ENCODE assay signal across 8 cellular contexts in genomic region chr12:111367661-111368221, GRCh38. TPM values are rescaled to one million over a fixed set of nuclear protein-coding genes. Genes with fewer than 3 reads are reported as not detected.
DNase-seq lines count a peak whose midpoint lies in the region; ATAC-seq and TF ChIP-seq lines count a peak whose summit lies in the region.

No MANE protein-coding gene starts in this region.

- no peaks in the 10 kb centered on the region for H3F3A ChIP-seq in GM23338 (replicated peaks; ENCODE audit: low read depth)

- no peak for DNase-seq in GM23338 (ENCODE audit: low spot score)
- no peak for DNase-seq in activated B cell treated with CpG ODN at 0.5 μM for 24 hours
- DNase-seq in right cardiac atrium: peak in 1 of 3 donors; percentile 62
- DNase-seq in gastrocnemius medialis: no peak
- no peak for DNase-seq in mesenteric fat pad (ENCODE audit: low spot score)
- DNase-seq in anterior cingulate cortex (lab: John Stamatoyannopoulos, UW): no peak
- no peak for DNase-seq in HCEC 1CT
- no peak for DNase-seq in NCI-H1092 (lab: John Stamatoyannopoulos, UW)

- TF ChIP-seq POLR2A in gastrocnemius medialis (IDR thresholded peaks at IDR 0.05): no peak

- H3K9me2 ChIP-seq in GM23338 (ENCODE audit: insufficient read depth): no peaks in the 10 kb centered on the region

- intact Hi-C loops in activated B cell treated with CpG ODN at 0.5 μM for 24 hours (cut with micrococcal nuclease): loop anchor here (1.0 to 5.0 kb wide), 2 partner anchors 12 to 35 kb away; no protein-coding TSS in a partner anchor
- intact Hi-C loops in right cardiac atrium (cut with DNase I): no loop called here
- intact Hi-C loops in gastrocnemius medialis (cut with DNase I; ENCODE audit: low total_unique reads): loop anchor here (2.0 kb wide), 1 partner anchor 37 kb away; the partner anchor contains the start of gene SH2B3

- H3K9me3 Mint-ChIP-seq in GM23338: no peaks in the 10 kb centered on the region
- no peaks in the 10 kb centered on the region for H3K9me3 Mint-ChIP-seq in activated B cell treated with CpG ODN at 0.5 μM for 24 hours

- H3K27me3 Mint-ChIP-seq in GM23338 (ENCODE audit: insufficient read depth, low read depth, poor library complexity) (peaks cover 21% of the 10 kb centered on the region), activated B cell treated with CpG ODN at 0.5 μM for 24 hours (no peaks in the 10 kb centered on the region)

- no peak for ATAC-seq in GM23338
- no peak for ATAC-seq in activated B cell treated with CpG ODN at 0.5 μM for 24 hours (ENCODE audit: low read depth)
- peak; percentile 6 to 18 for ATAC-seq in right cardiac atrium
- no peak for ATAC-seq in gastrocnemius medialis

- peaks cover 9% of the 10 kb centered on the region; the same call in 1 of the 2 replicates for H3K27me3 ChIP-seq in GM23338 (ENCODE audit: insufficient read depth)
- H3K27me3 ChIP-seq in right cardiac atrium (ENCODE audit: control insufficient read depth, insufficient read depth): no peaks in the 10 kb centered on the region
- no peaks in the 10 kb centered on the region for H3K27me3 ChIP-seq in gastrocnemius medialis

- no peaks in the 10 kb centered on the region for H3K9me3 ChIP-seq in right cardiac atrium (ENCODE audit: control insufficient read depth, low read length)
- no peaks in the 10 kb centered on the region for H3K9me3 ChIP-seq in gastrocnemius medialis

- H2AFZ ChIP-seq in GM23338: peak overlapping the region; percentile 95; the same call in 1 of the 2 replicates

- H3K4me2 ChIP-seq in GM23338: peak overlapping the region; percentile 96

- peak overlapping the region; percentile 82 for H3K4me3 ChIP-seq in GM23338
- peak overlapping the region; percentile 53 for H3K4me3 ChIP-seq in right cardiac atrium (ENCODE audit: low read length)
- H3K4me3 ChIP-seq in gastrocnemius medialis: peak overlapping the region; percentile 80 to 98 (median 90)

- H3K36me3 Mint-ChIP-seq in GM23338 (ENCODE audit: low read depth): no peaks in the 10 kb centered on the region
- peaks cover 15% of the 10 kb centered on the region for H3K36me3 Mint-ChIP-seq in activated B cell treated with CpG ODN at 0.5 μM for 24 hours (ENCODE audit: low read depth)

- CTCF ChIA-PET in activated B cell treated with CpG ODN at 0.5 μM for 24 hours (lab: Charles Lee): interaction anchor here (0.9 to 2.8 kb wide), 3 partner anchors 12 to 84 kb away, joined by 3 to 12 read pairs (median 4); no protein-coding TSS in a partner anchor

- no peaks in the 10 kb centered on the region for H3K36me3 ChIP-seq in GM23338 (ENCODE audit: insufficient read depth)
- no peaks in the 10 kb centered on the region for H3K36me3 ChIP-seq in gastrocnemius medialis

- H3K27ac Mint-ChIP-seq in GM23338 (no peak overlapping the region), activated B cell treated with CpG ODN at 0.5 μM for 24 hours (no peak overlapping the region)

- peaks cover 13% of the 10 kb centered on the region for H3K4me1 Mint-ChIP-seq in GM23338
- H3K4me1 Mint-ChIP-seq in activated B cell treated with CpG ODN at 0.5 μM for 24 hours: peaks cover 35% of the 10 kb centered on the region

- H3K4me3 Mint-ChIP-seq in GM23338 (peak overlapping the region; percentile 80), activated B cell treated with CpG ODN at 0.5 μM for 24 hours (peak overlapping the region; percentile 85)

- TF ChIP-seq CTCF in GM23338 (conservative IDR thresholded peaks at IDR 0.05; ENCODE audit: low read depth in 2 of 2) (no peak), activated B cell treated with CpG ODN at 0.5 μM for 24 hours (IDR thresholded peaks at IDR 0.05) (no peak), gastrocnemius medialis (IDR thresholded peaks at IDR 0.05 in 4 of 5, conservative IDR thresholded peaks at IDR 0.05 in 1 of 5) (no peak)

- no peaks in the 10 kb centered on the region for H3K79me2 ChIP-seq in GM23338 (replicated peaks; ENCODE audit: insufficient read depth)

- 0 out of 2 replicates have a peak, but pooled peaks cover 2% of the 10 kb centered on the region for H4K20me1 ChIP-seq in GM23338 (replicated peaks; ENCODE audit: insufficient read depth)

- 47% methylated on average over 7 of the region's 7 CpGs for WGBS in right cardiac atrium

- POLR2A ChIA-PET in activated B cell treated with CpG ODN at 0.5 μM for 24 hours (lab: Charles Lee): interaction anchor here (1.2 to 1.6 kb wide), 2 partner anchors 8 to 12 kb away, joined by 3 to 4 read pairs; no protein-coding TSS in a partner anchor

- H3K27ac ChIP-seq in GM23338 (ENCODE audit: low read depth) (no peak overlapping the region), right cardiac atrium (ENCODE audit: low read length) (peak overlapping the region; percentile 35), gastrocnemius medialis (peak overlapping the region in 3 of 4 donors; percentile 66 to 89 (median 85))

- H3K4me1 ChIP-seq in GM23338 (ENCODE audit: insufficient read depth) (peaks cover 7% of the 10 kb centered on the region; the same call in 1 of the 2 replicates), right cardiac atrium (ENCODE audit: control insufficient read depth, insufficient read depth, low read length) (no peaks in the 10 kb centered on the region), gastrocnemius medialis (peaks cover 12 to 19% of the 10 kb centered on the region in 2 donors)

- in situ Hi-C loops in gastrocnemius medialis (cut with MboI; ENCODE audit: low sequenced_read_pairs in 4 of 4): no loop called here

TF ChIP-seq in GM23338, 12 proteins besides CTCF, POLR2A, EP300 and RAD21 (continues in another document):
- TF ChIP-seq ZNF331 (CRISPR knock-in tag; IDR thresholded peaks at IDR 0.05; ENCODE audit: low read depth): no peak

RNA-seq across cellular contexts. Expression of gene PHETA1, which starts 1.2 kb away (rescaled TPM):
- total RNA-seq in GM23338 (2014; rRNA removed; shearing (Covaris generic)): 12.9 and 15.4 TPM in 2 replicates
- polyA plus RNA-seq in GM23338 (2016; fragmentation: Nextera tagmentation; extraction: Ambion mirVana): 4.8 and 5.3 TPM in 2 replicates
- total RNA-seq in activated B cell treated with CpG ODN at 0.5 μM for 24 hours: 1.6 and 2.0 TPM in 2 replicates
- 10 to 100 TPM in 1 of 4 donors, 1 to 10 TPM in 3; 8.0 to 11.6 (median 8.8) TPM for total RNA-seq in right cardiac atrium
- 9.1 TPM for polyA plus RNA-seq in right cardiac atrium
- total RNA-seq in gastrocnemius medialis: 10 to 100 TPM in 3 of 4 donors, 1 to 10 TPM in 1; 8.7 to 16.7 (median 14.5) TPM
- total RNA-seq in mesenteric fat pad: 19.5 TPM

RNA-seq across cellular contexts. Expression of gene SH2B3, which starts 38.0 kb away (rescaled TPM):
- 59.0 and 59.3 TPM in 2 replicates for total RNA-seq in GM23338 (2014; rRNA removed; shearing (Covaris generic))
- polyA plus RNA-seq in GM23338 (2016; fragmentation: Nextera tagmentation; extraction: Ambion mirVana) (7.6 and 8.1 TPM in 2 replicates), right cardiac atrium (10.3 TPM)
- total RNA-seq in activated B cell treated with CpG ODN at 0.5 μM for 24 hours (46.7 and 50.7 TPM in 2 replicates), right cardiac atrium (10 to 100 TPM; 24.9 to 31.2 (median 29.2) TPM), gastrocnemius medialis (10 to 100 TPM; 10.4 to 20.0 (median 15.5) TPM), mesenteric fat pad (43.3 TPM)

Comparison
In these comparisons a context has a peak if more than half of its experiments do, and no peak if none do; other contexts are left out.
1. ATAC-seq: peak in right cardiac atrium (2 of 2); none in GM23338 (single experiment), activated B cell treated with CpG ODN at 0.5 μM for 24 hours (single experiment) and gastrocnemius medialis (0 of 2).
2. intact Hi-C loops: an anchor here in activated B cell treated with CpG ODN at 0.5 μM for 24 hours (1.0 to 5.0 kb wide) and gastrocnemius medialis (2.0 kb wide); none called in right cardiac atrium.
3. Peak in every context shown above with its lines, with median percentiles within 50 percentile points of each other: H3K4me3 ChIP-seq.